11 cellular contexts compared by ENCODE assay signal in the genomic region with DNA sequence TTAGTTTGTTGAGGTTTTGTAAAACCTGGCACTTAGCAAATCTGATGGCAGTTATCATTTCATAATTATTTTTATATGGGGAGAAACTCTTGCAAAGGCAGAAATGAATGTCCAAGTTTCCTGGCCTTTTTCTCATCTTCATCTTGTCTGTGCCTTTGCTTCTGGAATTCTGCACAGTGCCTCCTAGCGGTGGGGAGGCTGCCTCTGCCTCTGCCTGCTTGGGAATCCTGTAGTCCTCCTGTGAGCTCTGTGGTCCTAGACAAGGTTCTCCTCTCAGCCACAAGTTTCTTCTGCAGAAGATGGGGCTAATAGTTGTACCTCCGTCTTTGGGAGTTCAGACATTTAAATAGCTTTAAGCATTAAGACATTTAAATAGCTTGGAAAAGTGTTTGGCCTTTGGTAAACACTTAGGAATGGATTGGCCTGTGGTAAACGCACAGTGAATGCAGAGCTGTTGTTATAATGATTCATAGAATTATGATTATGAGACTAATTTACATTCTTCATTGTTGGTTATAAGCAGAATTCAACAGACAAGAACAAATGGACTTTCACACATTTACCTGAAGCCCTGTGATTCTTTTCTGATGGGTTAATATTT.
DNase-seq lines count a peak whose midpoint lies in the region; ATAC-seq, FAIRE-seq and TF ChIP-seq lines count a peak whose summit lies in the region.
"Had no signal": no experiment of that assay in that cellular context is flagged by ENCODE, and none has a peak within 500 bp of the region (broad histone marks: within the 10 kb centered on the region; RNA-seq: fewer than 3 reads in every experiment).

No MANE protein-coding gene starts in this region.

- H3K9me3 Mint-ChIP-seq in WTC11: no peaks in the 10 kb centered on the region
- H3K9me3 Mint-ChIP-seq in activated naive CD8-positive, alpha-beta T cell treated with anti-CD3 and anti-CD28 coated beads for 36 hours: no peaks in the 10 kb centered on the region
- H3K9me3 Mint-ChIP-seq: T-helper 1 cell treated with Interleukin-12 subunit alpha and Interleukin-12 subunit beta and Interleukin-4 antibody, amounts not matched to agents 30 μg/mL and 1 μg/mL, for 36 hours had no signal

- ATAC-seq in WTC11: peak; percentile 71
- ATAC-seq in HG03342 (IDR thresholded peaks at IDR 0.05; ENCODE audit: unreplicated experiment): no peak
- no peak for ATAC-seq in HG03280 (IDR thresholded peaks at IDR 0.05; ENCODE audit: unreplicated experiment)

- H3K27ac Mint-ChIP-seq in WTC11: no peak overlapping the region
- no peak overlapping the region for H3K27ac Mint-ChIP-seq in activated naive CD8-positive, alpha-beta T cell treated with anti-CD3 and anti-CD28 coated beads for 36 hours
- H3K27ac Mint-ChIP-seq: T-helper 1 cell treated with Interleukin-12 subunit alpha and Interleukin-12 subunit beta and Interleukin-4 antibody, amounts not matched to agents 30 μg/mL and 1 μg/mL, for 36 hours had no signal

- no peak overlapping the region for H3K9ac ChIP-seq in kidney (ENCODE audit: low read length in 2 of 2)

- CTCF ChIA-PET in WTC11 (lab: Charles Lee): interaction anchor here (0.6 to 4.2 kb wide), 34 partner anchors 8 to 764 kb away, joined by 3 to 67 read pairs (median 4); a partner anchor contains a TSS

- H3K9me3 ChIP-seq in kidney (ENCODE audit: control insufficient read depth in 1 of 2, low read length in 2 of 2): no peaks in the 10 kb centered on the region
- H3K9me3 ChIP-seq: thyroid gland had no signal

- FAIRE-seq in kidney (lab: Jason Lieb, UNC): no peak

- no peak overlapping the region for H3K27ac ChIP-seq in HL-60 (replicated peaks)
- H3K27ac ChIP-seq in kidney (ENCODE audit: low read depth in 2 of 2, low read length in 2 of 2): no peak overlapping the region
- H3K27ac ChIP-seq: thyroid gland had no signal

- intact Hi-C loops in kidney (cut with DNase I): no loop called here

- DNase-seq in COLO668 (lab: John Stamatoyannopoulos, UW; ENCODE audit: unreplicated experiment): peak; percentile 39
- peak in 1 of 2 experiments; percentile 24 for DNase-seq in HL-60 (ENCODE audit: low read depth in 1 of 2, low spot score in 1 of 2)
- DNase-seq in WTC11 (ENCODE audit: low spot score): peak; percentile 77
- no peak for DNase-seq in kidney
- DNase-seq in NCI-H187 treated with DMSO at 0.1 percent for 48 hours (lab: John Stamatoyannopoulos, UW): no peak
- no peak for DNase-seq in activated naive CD8-positive, alpha-beta T cell treated with anti-CD3 and anti-CD28 coated beads for 36 hours
- DNase-seq: retina had no signal

- no peaks in the 10 kb centered on the region for H3K27me3 ChIP-seq in HL-60 (ENCODE audit: insufficient read depth, poor library complexity, severe bottlenecking)
- H3K27me3 ChIP-seq: thyroid gland had no signal

- peaks cover 28 to 42% of the 10 kb centered on the region in 2 donors for H3K36me3 ChIP-seq in kidney (ENCODE audit: control insufficient read depth in 1 of 2, insufficient read depth in 2 of 2, low read length in 2 of 2)

- H3K4me3 Mint-ChIP-seq in WTC11: no peak overlapping the region
- no peak overlapping the region for H3K4me3 Mint-ChIP-seq in activated naive CD8-positive, alpha-beta T cell treated with anti-CD3 and anti-CD28 coated beads for 36 hours
- H3K4me3 Mint-ChIP-seq: T-helper 1 cell treated with Interleukin-12 subunit alpha and Interleukin-12 subunit beta and Interleukin-4 antibody, amounts not matched to agents 30 μg/mL and 1 μg/mL, for 36 hours had no signal

- no peaks in the 10 kb centered on the region for H3K27me3 Mint-ChIP-seq in WTC11 (ENCODE audit: low read depth)
- no peaks in the 10 kb centered on the region for H3K27me3 Mint-ChIP-seq in activated naive CD8-positive, alpha-beta T cell treated with anti-CD3 and anti-CD28 coated beads for 36 hours

- peaks cover 44% of the 10 kb centered on the region for H3K36me3 Mint-ChIP-seq in WTC11
- H3K36me3 Mint-ChIP-seq in activated naive CD8-positive, alpha-beta T cell treated with anti-CD3 and anti-CD28 coated beads for 36 hours: peaks cover 32% of the 10 kb centered on the region

- H3K4me1 Mint-ChIP-seq in WTC11: no peaks in the 10 kb centered on the region
- H3K4me1 Mint-ChIP-seq in activated naive CD8-positive, alpha-beta T cell treated with anti-CD3 and anti-CD28 coated beads for 36 hours: peaks cover 11% of the 10 kb centered on the region

- POLR2A ChIA-PET in WTC11 (lab: Charles Lee): no interaction called here

- peak; percentile 44 for TF ChIP-seq CTCF in HL-60 (IDR thresholded peaks at IDR 0.05; ENCODE audit: insufficient read depth, low read length)
- TF ChIP-seq CTCF in WTC11 (IDR thresholded peaks at IDR 0.05): peak; percentile 68
- TF ChIP-seq CTCF in kidney (IDR thresholded peaks at IDR 0.05; ENCODE audit: borderline replicate concordance, extremely low read depth, insufficient read depth): peak; percentile 26

- H3K4me3 ChIP-seq in HL-60 (replicated peaks; ENCODE audit: insufficient read depth, low read length): no peak overlapping the region
- no peak overlapping the region for H3K4me3 ChIP-seq in kidney (ENCODE audit: low read length in 2 of 2)
- H3K4me3 ChIP-seq: thyroid gland had no signal

- H3K4me1 ChIP-seq in kidney (ENCODE audit: control insufficient read depth in 1 of 2, insufficient read depth in 1 of 2, low read depth in 1 of 2, low read length in 2 of 2): no peaks in the 10 kb centered on the region
- H3K4me1 ChIP-seq: thyroid gland had no signal

TF ChIP-seq in WTC11, 78 proteins besides CTCF, POLR2A, EP300 and RAD21 (continues in another document):
- TF ChIP-seq KAT7 (CRISPR knock-in tag; IDR thresholded peaks at IDR 0.05; ENCODE audit: borderline replicate concordance) (no peak), CREB1 (CRISPR knock-in tag; IDR thresholded peaks at IDR 0.05) (no peak), ZNF423 (CRISPR knock-in tag; IDR thresholded peaks at IDR 0.05) (no peak), JAZF1 (CRISPR knock-in tag; IDR thresholded peaks at IDR 0.05) (no peak), FOXK1 (CRISPR knock-in tag; IDR thresholded peaks at IDR 0.05) (no peak)
- TF ChIP-seq, protein P1, sequence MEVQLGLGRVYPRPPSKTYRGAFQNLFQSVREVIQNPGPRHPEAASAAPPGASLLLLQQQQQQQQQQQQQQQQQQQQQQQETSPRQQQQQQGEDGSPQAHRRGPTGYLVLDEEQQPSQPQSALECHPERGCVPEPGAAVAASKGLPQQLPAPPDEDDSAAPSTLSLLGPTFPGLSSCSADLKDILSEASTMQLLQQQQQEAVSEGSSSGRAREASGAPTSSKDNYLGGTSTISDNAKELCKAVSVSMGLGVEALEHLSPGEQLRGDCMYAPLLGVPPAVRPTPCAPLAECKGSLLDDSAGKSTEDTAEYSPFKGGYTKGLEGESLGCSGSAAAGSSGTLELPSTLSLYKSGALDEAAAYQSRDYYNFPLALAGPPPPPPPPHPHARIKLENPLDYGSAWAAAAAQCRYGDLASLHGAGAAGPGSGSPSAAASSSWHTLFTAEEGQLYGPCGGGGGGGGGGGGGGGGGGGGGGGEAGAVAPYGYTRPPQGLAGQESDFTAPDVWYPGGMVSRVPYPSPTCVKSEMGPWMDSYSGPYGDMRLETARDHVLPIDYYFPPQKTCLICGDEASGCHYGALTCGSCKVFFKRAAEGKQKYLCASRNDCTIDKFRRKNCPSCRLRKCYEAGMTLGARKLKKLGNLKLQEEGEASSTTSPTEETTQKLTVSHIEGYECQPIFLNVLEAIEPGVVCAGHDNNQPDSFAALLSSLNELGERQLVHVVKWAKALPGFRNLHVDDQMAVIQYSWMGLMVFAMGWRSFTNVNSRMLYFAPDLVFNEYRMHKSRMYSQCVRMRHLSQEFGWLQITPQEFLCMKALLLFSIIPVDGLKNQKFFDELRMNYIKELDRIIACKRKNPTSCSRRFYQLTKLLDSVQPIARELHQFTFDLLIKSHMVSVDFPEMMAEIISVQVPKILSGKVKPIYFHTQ (CRISPR knock-in tag; IDR thresholded peaks at IDR 0.05): no peak
- TF ChIP-seq, protein P2, sequence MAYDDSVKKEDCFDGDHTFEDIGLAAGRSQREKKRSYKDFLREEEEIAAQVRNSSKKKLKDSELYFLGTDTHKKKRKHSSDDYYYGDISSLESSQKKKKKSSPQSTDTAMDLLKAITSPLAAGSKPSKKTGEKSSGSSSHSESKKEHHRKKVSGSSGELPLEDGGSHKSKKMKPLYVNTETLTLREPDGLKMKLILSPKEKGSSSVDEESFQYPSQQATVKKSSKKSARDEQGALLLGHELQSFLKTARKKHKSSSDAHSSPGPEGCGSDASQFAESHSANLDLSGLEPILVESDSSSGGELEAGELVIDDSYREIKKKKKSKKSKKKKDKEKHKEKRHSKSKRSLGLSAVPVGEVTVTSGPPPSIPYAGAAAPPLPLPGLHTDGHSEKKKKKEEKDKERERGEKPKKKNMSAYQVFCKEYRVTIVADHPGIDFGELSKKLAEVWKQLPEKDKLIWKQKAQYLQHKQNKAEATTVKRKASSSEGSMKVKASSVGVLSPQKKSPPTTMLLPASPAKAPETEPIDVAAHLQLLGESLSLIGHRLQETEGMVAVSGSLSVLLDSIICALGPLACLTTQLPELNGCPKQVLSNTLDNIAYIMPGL (CRISPR knock-in tag; IDR thresholded peaks at IDR 0.05): no peak
- TF ChIP-seq, protein P3, sequence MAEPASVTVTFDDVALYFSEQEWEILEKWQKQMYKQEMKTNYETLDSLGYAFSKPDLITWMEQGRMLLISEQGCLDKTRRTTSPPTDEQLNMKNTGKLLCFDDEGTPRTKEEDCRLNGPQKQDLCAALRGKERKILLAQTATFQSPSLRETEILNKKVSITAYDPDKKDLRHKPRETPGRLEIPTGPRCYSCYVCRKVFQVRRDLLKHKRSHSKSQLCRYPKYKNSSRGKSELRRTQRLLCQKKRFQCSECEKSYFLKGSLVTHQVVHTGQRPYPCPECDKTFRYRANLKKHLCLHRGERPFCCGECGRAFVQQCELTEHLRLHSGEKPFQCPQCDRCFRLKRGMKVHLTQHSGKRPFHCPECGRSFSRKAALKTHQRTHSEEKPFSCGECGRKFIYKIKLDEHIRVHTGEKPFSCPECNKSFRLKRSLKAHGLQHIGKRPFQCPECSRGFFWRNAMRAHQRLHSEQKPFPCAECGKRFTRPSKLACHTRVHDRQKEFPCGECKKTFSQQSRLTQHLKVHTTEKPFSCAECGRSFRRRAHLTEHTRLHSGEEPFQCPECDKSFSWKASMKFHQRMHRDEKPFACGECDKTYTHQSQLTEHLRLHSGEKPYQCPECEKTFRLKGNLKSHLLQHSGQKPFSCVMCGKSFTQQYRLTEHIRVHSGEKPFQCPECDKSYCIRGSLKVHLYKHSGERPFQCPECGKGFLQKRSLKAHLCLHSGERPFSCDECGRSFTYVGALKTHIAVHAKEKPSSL (CRISPR knock-in tag; conservative IDR thresholded peaks at IDR 0.05): no peak

Comparison
In these comparisons a context has a peak if more than half of its experiments do, and no peak if none do; other contexts are left out.
1. DNase-seq: peak in COLO668 (single experiment) and WTC11 (single experiment); none in kidney (single experiment), NCI-H187 treated with DMSO at 0.1 percent for 48 hours (single experiment) and activated naive CD8-positive, alpha-beta T cell treated with anti-CD3 and anti-CD28 coated beads for 36 hours (single experiment).
2. Peak in every context shown above with its lines, with median percentiles within 50 percentile points of each other: CTCF ChIP-seq.